In the genomic region with DNA sequence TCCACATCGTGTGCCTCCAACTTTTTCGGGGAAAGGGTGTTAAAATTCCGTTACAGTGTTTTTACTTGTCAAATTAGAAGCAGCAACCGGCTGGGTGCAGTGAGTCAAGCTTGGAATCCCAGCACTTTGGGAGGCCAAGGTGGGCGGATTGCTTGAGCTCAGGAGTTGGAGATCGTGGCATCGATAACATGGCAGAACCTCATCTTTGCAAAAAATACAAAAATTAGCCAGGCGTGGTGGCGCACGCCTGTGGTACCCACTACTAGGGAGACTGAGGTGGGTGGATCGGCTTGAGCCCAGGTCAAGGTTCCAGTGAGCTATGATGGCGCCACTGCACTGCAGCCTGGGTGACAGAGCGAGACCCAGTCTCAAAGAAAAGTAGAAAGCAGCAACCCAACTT, we compare ENCODE assay signal across 1 cellular context.
TF ChIP-seq lines count a peak whose summit lies in the region.

No MANE protein-coding gene starts in this region.

TF ChIP-seq in HepG2, 621 proteins besides CTCF, POLR2A, EP300 and RAD21:
- TF ChIP-seq ZSCAN22 (CRISPR knock-in tag; IDR thresholded peaks at IDR 0.05) (no peak), NCOA1 (CRISPR knock-in tag; IDR thresholded peaks at IDR 0.05) (0 out of 2 replicates have a peak, but pooled peaks have one; percentile 7), ZNF180 (CRISPR knock-in tag; IDR thresholded peaks at IDR 0.05; ENCODE audit: borderline replicate concordance, low read depth) (no peak), KDM1A (CRISPR knock-in tag; IDR thresholded peaks at IDR 0.05) (no peak), ZNF431 (CRISPR knock-in tag; IDR thresholded peaks at IDR 0.05; ENCODE audit: borderline replicate concordance, low read depth) (0 out of 2 replicates have a peak, but pooled peaks have one; percentile 7)
- TF ChIP-seq, protein P1, sequence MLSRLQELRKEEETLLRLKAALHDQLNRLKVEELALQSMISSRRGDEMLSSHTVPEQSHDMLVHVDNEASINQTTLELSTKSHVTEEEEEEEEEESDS (CRISPR knock-in tag; IDR thresholded peaks at IDR 0.05; ENCODE audit: borderline replicate concordance): no peak
